Comparison of ENCODE assay signal across 10 cellular contexts in the genomic region with DNA sequence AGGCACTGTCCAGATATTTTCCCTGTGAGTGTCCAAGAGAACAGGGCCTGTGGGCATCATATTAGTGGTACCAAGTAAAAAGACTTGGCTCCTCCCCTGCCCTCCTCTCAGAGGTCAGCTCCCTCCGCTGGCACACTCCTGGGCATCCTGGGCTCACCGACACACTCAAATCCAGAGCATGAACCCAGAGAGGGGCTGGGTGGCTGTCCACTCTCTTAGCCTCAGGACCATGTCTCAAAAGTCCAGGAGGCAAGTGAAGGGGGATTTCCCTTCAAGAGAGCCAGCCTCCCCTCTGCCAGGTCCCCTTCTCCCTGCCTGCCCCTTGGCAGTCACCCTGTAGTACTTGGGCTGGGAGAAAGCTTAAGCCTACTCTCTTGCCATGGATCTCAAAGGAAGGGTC. TPM values are rescaled to one million over a fixed set of nuclear protein-coding genes. Genes with fewer than 3 reads are reported as not detected.
DNase-seq lines count a peak whose midpoint lies in the region; ATAC-seq and TF ChIP-seq lines count a peak whose summit lies in the region.
"Had no signal": no experiment of that assay in that cellular context is flagged by ENCODE, and none has a peak within 500 bp of the region (broad histone marks: within the 10 kb centered on the region; RNA-seq: fewer than 3 reads in every experiment).

No MANE protein-coding gene starts in this region.

- H3K9me3 ChIP-seq in DOHH2 (ENCODE audit: control insufficient read depth, insufficient read depth, low read length) = no peaks in the 10 kb centered on the region
- H3K9me3 ChIP-seq in skeletal muscle tissue (ENCODE audit: control insufficient read depth in 3 of 3, low read length in 3 of 3) = no peaks in the 10 kb centered on the region

- H3K4me3 Mint-ChIP-seq in WTC11 = no peak overlapping the region
- H3K4me3 Mint-ChIP-seq in glutamatergic neuron (ENCODE audit: unreplicated experiment) = peak overlapping the region; percentile 56

- TF ChIP-seq CTCF in DOHH2 (IDR thresholded peaks at IDR 0.05; ENCODE audit: low read depth, low read length, poor library complexity, severe bottlenecking) (no peak), WTC11 (IDR thresholded peaks at IDR 0.05) (no peak), glutamatergic neuron (IDR thresholded peaks at IDR 0.05; ENCODE audit: partially characterized antibody, unreplicated experiment) (no peak)

- DNase-seq in WTC11 (ENCODE audit: low spot score) (no peak), glutamatergic neuron (no peak), Ammon's horn (ENCODE audit: low spot score) (no peak), cortex of kidney (lab: John Stamatoyannopoulos, UW) (no peak), hypothalamus (lab: John Stamatoyannopoulos, UW) (no peak)
- DNase-seq: GOT3 had no signal

- H3K27me3 ChIP-seq in DOHH2 (ENCODE audit: control insufficient read depth, low read length) (no peaks in the 10 kb centered on the region), skeletal muscle tissue (ENCODE audit: control insufficient read depth in 3 of 3, insufficient read depth in 3 of 3, low read length in 3 of 3) (no peaks in the 10 kb centered on the region)

- peaks cover 93% of the 10 kb centered on the region for H3K4me1 ChIP-seq in DOHH2 (ENCODE audit: control insufficient read depth, low read length)
- peaks cover 93 to 98% (median 95%) of the 10 kb centered on the region in 3 donors for H3K4me1 ChIP-seq in skeletal muscle tissue (ENCODE audit: control insufficient read depth in 3 of 3, insufficient read depth in 3 of 3, low read length in 3 of 3)

- H3K9me3 Mint-ChIP-seq in WTC11 = no peaks in the 10 kb centered on the region
- peaks cover 4% of the 10 kb centered on the region for H3K9me3 Mint-ChIP-seq in glutamatergic neuron (ENCODE audit: unreplicated experiment)

- H3K4me2 ChIP-seq in DOHH2 (ENCODE audit: low read length) = peak overlapping the region; percentile 91

- H3K9me2 ChIP-seq in DOHH2 (replicated peaks; ENCODE audit: control insufficient read depth, low read length) = no peaks in the 10 kb centered on the region

- ATAC-seq in WTC11 = no peak
- no peak for ATAC-seq in HG03139 (IDR thresholded peaks at IDR 0.05; ENCODE audit: unreplicated experiment)

- H3K79me2 ChIP-seq in DOHH2 (ENCODE audit: control insufficient read depth, low read length) = peaks cover 61% of the 10 kb centered on the region

- H3K27ac ChIP-seq in DOHH2 (ENCODE audit: low read depth, low read length) (peak overlapping the region; percentile 84), skeletal muscle tissue (ENCODE audit: low read depth, low read length) (peak overlapping the region; percentile 99)

- POLR2A ChIA-PET in WTC11 (lab: Charles Lee) = no interaction called here

- no peaks in the 10 kb centered on the region for H3K36me3 Mint-ChIP-seq in WTC11
- no peaks in the 10 kb centered on the region for H3K36me3 Mint-ChIP-seq in glutamatergic neuron (ENCODE audit: unreplicated experiment)

- CTCF ChIA-PET in WTC11 (lab: Charles Lee) = interaction anchor here (2.9 kb wide), 1 partner anchor 14 kb away, joined by 34 read pairs; no protein-coding TSS in a partner anchor

- H3K27me3 Mint-ChIP-seq in WTC11 (ENCODE audit: low read depth) (no peaks in the 10 kb centered on the region), glutamatergic neuron (ENCODE audit: unreplicated experiment) (peaks cover 7% of the 10 kb centered on the region)

- no peaks in the 10 kb centered on the region for H4K20me1 ChIP-seq in DOHH2 (ENCODE audit: control insufficient read depth, insufficient read depth, low read depth, low read length)

- H3K9ac ChIP-seq in skeletal muscle tissue (ENCODE audit: low read depth in 1 of 3, low read length in 3 of 3) = peak overlapping the region; percentile 69 to 79 (median 76)

- H3K4me1 Mint-ChIP-seq in WTC11 (peaks cover 87% of the 10 kb centered on the region), glutamatergic neuron (ENCODE audit: low read depth, unreplicated experiment) (peaks cover 52% of the 10 kb centered on the region)

- no peaks in the 10 kb centered on the region for H3K36me3 ChIP-seq in DOHH2 (ENCODE audit: control insufficient read depth, low read length)
- H3K36me3 ChIP-seq in skeletal muscle tissue (ENCODE audit: control insufficient read depth in 3 of 3, insufficient read depth in 3 of 3, low read length in 3 of 3) = no peaks in the 10 kb centered on the region

- H3K27ac Mint-ChIP-seq in WTC11 = peak overlapping the region; percentile 86
- H3K27ac Mint-ChIP-seq in glutamatergic neuron (ENCODE audit: unreplicated experiment) = no peak overlapping the region

- H3K4me3 ChIP-seq in DOHH2 (ENCODE audit: low read length) (peak overlapping the region; percentile 61), skeletal muscle tissue (ENCODE audit: low read length in 3 of 3) (peak overlapping the region in 2 of 3 donors; percentile 15 to 54)

- peaks cover 20% of the 10 kb centered on the region for H3F3A ChIP-seq in DOHH2 (ENCODE audit: control insufficient read depth, insufficient read depth)

TF ChIP-seq in WTC11, 78 proteins besides CTCF, POLR2A, EP300 and RAD21 (continues in another document):
- TF ChIP-seq JAZF1 (CRISPR knock-in tag; IDR thresholded peaks at IDR 0.05) = no peak
- TF ChIP-seq ZNF263 (CRISPR knock-in tag; IDR thresholded peaks at IDR 0.05; ENCODE audit: low read depth) = no peak
- no peak for TF ChIP-seq ZNF138 (CRISPR knock-in tag; conservative IDR thresholded peaks at IDR 0.05)
- TF ChIP-seq, protein P1, sequence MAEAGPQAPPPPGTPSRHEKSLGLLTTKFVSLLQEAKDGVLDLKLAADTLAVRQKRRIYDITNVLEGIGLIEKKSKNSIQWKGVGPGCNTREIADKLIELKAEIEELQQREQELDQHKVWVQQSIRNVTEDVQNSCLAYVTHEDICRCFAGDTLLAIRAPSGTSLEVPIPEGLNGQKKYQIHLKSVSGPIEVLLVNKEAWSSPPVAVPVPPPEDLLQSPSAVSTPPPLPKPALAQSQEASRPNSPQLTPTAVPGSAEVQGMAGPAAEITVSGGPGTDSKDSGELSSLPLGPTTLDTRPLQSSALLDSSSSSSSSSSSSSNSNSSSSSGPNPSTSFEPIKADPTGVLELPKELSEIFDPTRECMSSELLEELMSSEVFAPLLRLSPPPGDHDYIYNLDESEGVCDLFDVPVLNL (CRISPR knock-in tag; IDR thresholded peaks at IDR 0.05; ENCODE audit: borderline replicate concordance, low read depth) = no peak
- TF ChIP-seq NFYB (CRISPR knock-in tag; conservative IDR thresholded peaks at IDR 0.05; ENCODE audit: low read depth) = no peak
- TF ChIP-seq, protein P2, sequence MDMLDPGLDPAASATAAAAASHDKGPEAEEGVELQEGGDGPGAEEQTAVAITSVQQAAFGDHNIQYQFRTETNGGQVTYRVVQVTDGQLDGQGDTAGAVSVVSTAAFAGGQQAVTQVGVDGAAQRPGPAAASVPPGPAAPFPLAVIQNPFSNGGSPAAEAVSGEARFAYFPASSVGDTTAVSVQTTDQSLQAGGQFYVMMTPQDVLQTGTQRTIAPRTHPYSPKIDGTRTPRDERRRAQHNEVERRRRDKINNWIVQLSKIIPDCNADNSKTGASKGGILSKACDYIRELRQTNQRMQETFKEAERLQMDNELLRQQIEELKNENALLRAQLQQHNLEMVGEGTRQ (CRISPR knock-in tag; IDR thresholded peaks at IDR 0.05) = no peak
- TF ChIP-seq ZNF423 (CRISPR knock-in tag; IDR thresholded peaks at IDR 0.05) = no peak
- TF ChIP-seq, protein P3, sequence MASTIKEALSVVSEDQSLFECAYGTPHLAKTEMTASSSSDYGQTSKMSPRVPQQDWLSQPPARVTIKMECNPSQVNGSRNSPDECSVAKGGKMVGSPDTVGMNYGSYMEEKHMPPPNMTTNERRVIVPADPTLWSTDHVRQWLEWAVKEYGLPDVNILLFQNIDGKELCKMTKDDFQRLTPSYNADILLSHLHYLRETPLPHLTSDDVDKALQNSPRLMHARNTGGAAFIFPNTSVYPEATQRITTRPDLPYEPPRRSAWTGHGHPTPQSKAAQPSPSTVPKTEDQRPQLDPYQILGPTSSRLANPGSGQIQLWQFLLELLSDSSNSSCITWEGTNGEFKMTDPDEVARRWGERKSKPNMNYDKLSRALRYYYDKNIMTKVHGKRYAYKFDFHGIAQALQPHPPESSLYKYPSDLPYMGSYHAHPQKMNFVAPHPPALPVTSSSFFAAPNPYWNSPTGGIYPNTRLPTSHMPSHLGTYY (CRISPR knock-in tag; IDR thresholded peaks at IDR 0.05) = no peak
- TF ChIP-seq, protein P4, sequence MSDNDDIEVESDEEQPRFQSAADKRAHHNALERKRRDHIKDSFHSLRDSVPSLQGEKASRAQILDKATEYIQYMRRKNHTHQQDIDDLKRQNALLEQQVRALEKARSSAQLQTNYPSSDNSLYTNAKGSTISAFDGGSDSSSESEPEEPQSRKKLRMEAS (CRISPR knock-in tag; IDR thresholded peaks at IDR 0.05) = no peak
- no peak for TF ChIP-seq ZNF121 (CRISPR knock-in tag; IDR thresholded peaks at IDR 0.05)
- no peak for TF ChIP-seq CREB1 (CRISPR knock-in tag; IDR thresholded peaks at IDR 0.05)
- TF ChIP-seq PRRX2 (CRISPR knock-in tag; IDR thresholded peaks at IDR 0.05) = no peak
- TF ChIP-seq, protein P5, sequence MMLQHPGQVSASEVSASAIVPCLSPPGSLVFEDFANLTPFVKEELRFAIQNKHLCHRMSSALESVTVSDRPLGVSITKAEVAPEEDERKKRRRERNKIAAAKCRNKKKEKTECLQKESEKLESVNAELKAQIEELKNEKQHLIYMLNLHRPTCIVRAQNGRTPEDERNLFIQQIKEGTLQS (CRISPR knock-in tag; conservative IDR thresholded peaks at IDR 0.05) = no peak
- TF ChIP-seq ATF1 (CRISPR knock-in tag; IDR thresholded peaks at IDR 0.05) = no peak
- TF ChIP-seq ZNF396 (CRISPR knock-in tag; IDR thresholded peaks at IDR 0.05; ENCODE audit: borderline replicate concordance) = no peak

RNA-seq across cellular contexts. Expression of a gene that starts 10.3 kb away (rescaled TPM):
- total RNA-seq in WTC11 (2021) (62.1 to 65.3 TPM (median 64.7 TPM) in 3 replicates), glutamatergic neuron (ENCODE audit: unreplicated experiment) (13.0 TPM), skeletal muscle tissue (24.0 TPM)

RNA-seq across cellular contexts. Expression of a gene that starts 31.7 kb away (rescaled TPM):
- total RNA-seq in WTC11 (2021) = 0.07 TPM in 1 of 3 replicates, not detected in the others
- not detected for total RNA-seq in glutamatergic neuron (ENCODE audit: unreplicated experiment)
- total RNA-seq in skeletal muscle tissue = not detected

RNA-seq across cellular contexts. Expression of a gene that starts 40.7 kb away (rescaled TPM):
- total RNA-seq in WTC11 (2021) (not detected in 3 replicates), glutamatergic neuron (ENCODE audit: unreplicated experiment) (not detected), skeletal muscle tissue (not detected)

RNA-seq across cellular contexts. Expression of a gene that starts 56.2 kb away (rescaled TPM):
- total RNA-seq in WTC11 (2021) = not detected in 3 replicates
- not detected for total RNA-seq in glutamatergic neuron (ENCODE audit: unreplicated experiment)
- not detected for total RNA-seq in skeletal muscle tissue
- total RNA-seq: kidney epithelial cell had no signal
